In the genomic region with DNA sequence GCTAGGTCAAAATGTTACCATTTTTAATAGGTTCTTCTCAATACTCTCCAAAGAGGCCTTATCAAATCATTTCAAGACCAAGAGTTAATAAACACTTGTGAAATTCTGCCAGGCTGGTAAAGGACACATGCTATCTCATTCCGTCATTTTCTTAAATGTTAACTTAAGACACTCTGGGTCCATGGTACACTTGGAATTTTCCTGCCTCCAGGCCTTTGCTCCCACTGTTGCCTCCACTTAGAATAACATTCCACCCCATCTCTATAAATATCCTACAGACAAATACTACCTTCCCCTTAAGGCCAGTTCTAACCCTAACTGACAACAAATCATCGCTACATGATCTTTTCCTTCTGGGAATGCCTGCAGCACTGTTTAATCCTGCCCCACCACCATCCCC, we compare ENCODE assay signal across 24 cellular contexts.
"Had no signal": no experiment of that assay in that cellular context is flagged by ENCODE, and none has a peak within 500 bp of the region (broad histone marks: within the 10 kb centered on the region; RNA-seq: fewer than 3 reads in every experiment).

No MANE protein-coding gene starts in this region.

- H3K4me3 Mint-ChIP-seq: activated naive CD4-positive, alpha-beta T cell treated with anti-CD3 and anti-CD28 coated beads, Interleukin-2, amount 50 U/mL, for 24 hours; central memory CD8-positive, alpha-beta T cell; endodermal cell; nephron progenitor cell; stimulated activated naive B cell treated with anti-CD40 and anti-IgM and Interleukin-4, amounts not matched to agents 10 μg/mL and 1 μg/mL and 100 μg/mL, for 72 hours had no signal

- H3K27ac Mint-ChIP-seq: endodermal cell; nephron progenitor cell; stimulated activated naive B cell treated with anti-CD40 and anti-IgM and Interleukin-4, amounts not matched to agents 10 μg/mL and 1 μg/mL and 100 μg/mL, for 72 hours had no signal

- H3K27me3 Mint-ChIP-seq: central memory CD8-positive, alpha-beta T cell; stimulated activated naive B cell treated with anti-CD40 and anti-IgM and Interleukin-4, amounts not matched to agents 10 μg/mL and 1 μg/mL and 100 μg/mL, for 72 hours had no signal

- H3K4me1 Mint-ChIP-seq: activated naive CD4-positive, alpha-beta T cell treated with anti-CD3 and anti-CD28 coated beads, Interleukin-2, amount 50 U/mL, for 24 hours; central memory CD8-positive, alpha-beta T cell; stimulated activated naive B cell treated with anti-CD40 and anti-IgM and Interleukin-4, amounts not matched to agents 10 μg/mL and 1 μg/mL and 100 μg/mL, for 72 hours had no signal

- H3K9me3 Mint-ChIP-seq: activated naive CD4-positive, alpha-beta T cell treated with anti-CD3 and anti-CD28 coated beads, Interleukin-2, amount 50 U/mL, for 24 hours; central memory CD8-positive, alpha-beta T cell; endodermal cell; nephron progenitor cell; stimulated activated naive B cell treated with anti-CD40 and anti-IgM and Interleukin-4, amounts not matched to agents 10 μg/mL and 1 μg/mL and 100 μg/mL, for 72 hours had no signal

- H3K36me3 Mint-ChIP-seq: activated naive CD4-positive, alpha-beta T cell treated with anti-CD3 and anti-CD28 coated beads, Interleukin-2, amount 50 U/mL, for 24 hours; stimulated activated naive B cell treated with anti-CD40 and anti-IgM and Interleukin-4, amounts not matched to agents 10 μg/mL and 1 μg/mL and 100 μg/mL, for 72 hours had no signal

- H3K4me3 ChIP-seq: adrenal gland, ascending aorta, esophagus squamous epithelium, gastroesophageal sphincter, left lung, sigmoid colon, thoracic aorta, upper lobe of right lung had no signal

- DNase-seq: activated CD4-positive, alpha-beta T cell treated with anti-CD3 and anti-CD28 coated beads, Interleukin-2, amount 50 U/mL, for 1 hour; activated gamma-delta T cell treated with Interleukin-2 at 50 U/mL for 16 hours; activated T-cell treated with anti-CD3 and anti-CD28 coated beads, Interleukin-2, amount 50 U/mL, for 1 hour; adrenal gland; brain microvascular endothelial cell; cortex of kidney; endodermal cell; esophagus squamous epithelium; head of caudate nucleus; left lung; mammary epithelial cell; nephron progenitor cell; sigmoid colon; SK-N-SH; stimulated activated CD4-positive, alpha-beta T cell treated with anti-CD3 and anti-CD28 coated beads, Interleukin-2, amount 100 ng/mL, for 48 hours; stimulated activated CD8-positive, alpha-beta memory T cell treated with anti-CD3 and anti-CD28 coated beads, Interleukin-4, amount 100 ng/mL, for 48 hours; stimulated activated naive B cell treated with anti-CD40 and anti-IgM and Interleukin-4, amounts not matched to agents 10 μg/mL and 1 μg/mL and 100 μg/mL, for 72 hours; upper lobe of right lung had no signal

- ATAC-seq: activated CD4-positive, CD25-positive, alpha-beta regulatory T cell treated with anti-CD3 and anti-CD28 coated beads, Interleukin-2, amount 50 U/mL, for 24 hours; gastroesophageal sphincter; left lung; stimulated activated naive B cell treated with anti-CD40 and anti-IgM and Interleukin-4, amounts not matched to agents 10 μg/mL and 1 μg/mL and 100 μg/mL, for 72 hours; upper lobe of right lung had no signal
